Comparison of ENCODE assay signal across 8 cellular contexts in genomic region chr9:129173296-129174101, GRCh38. TPM values are rescaled to one million over a fixed set of nuclear protein-coding genes. Genes with fewer than 3 reads are reported as not detected.
DNase-seq lines count a peak whose midpoint lies in the region; ATAC-seq and TF ChIP-seq lines count a peak whose summit lies in the region.

No MANE protein-coding gene starts in this region.

- no TSS peak for BruUV-seq in HCT116 (replicated peaks; lab: Mats Ljungman, UMichigan)

- no peaks in the 10 kb centered on the region for H3K9me3 ChIP-seq in HCT116 (ENCODE audit: control insufficient read depth in 1 of 2, insufficient read depth in 1 of 2, low read depth in 1 of 2, low read length in 2 of 2)
- H3K9me3 ChIP-seq in iPS DF 6.9 (ENCODE audit: control insufficient read depth, insufficient read depth, low read length): no peaks in the 10 kb centered on the region

- H3K9ac ChIP-seq in HCT116 (ENCODE audit: low read length): peak overlapping the region; percentile 89

- intact Hi-C loops in HCT116 (cut with micrococcal nuclease) (loop anchor here (2.0 kb wide), 3 partner anchors 239 to 437 kb away; no protein-coding TSS in a partner anchor), activated B cell treated with CpG ODN at 0.5 μM for 24 hours (cut with micrococcal nuclease) (loop anchor here (1.0 to 10.0 kb wide), 7 partner anchors 209 to 451 kb away; no protein-coding TSS in a partner anchor)

- TF ChIP-seq RAD21 in HCT116 (IDR thresholded peaks at IDR 0.05; ENCODE audit: low read depth): no peak

- H3K27ac ChIP-seq in HCT116 (ENCODE audit: low read depth, low read length): peak overlapping the region; percentile 98
- H3K27ac ChIP-seq in iPS DF 6.9 (ENCODE audit: low read length): no peak overlapping the region

- RAD21 ChIA-PET in HCT116 (lab: Charles Lee; ENCODE audit: low non-redundant PET in 1 of 2, low total read pairs in 2 of 2, uncharacterized antibody in 2 of 2, unreplicated experiment in 2 of 2): interaction anchor here (1.2 to 1.5 kb wide), 3 partner anchors 11 to 34 kb away, joined by 3 to 7 read pairs (median 3); no protein-coding TSS in a partner anchor

- no peaks in the 10 kb centered on the region for H3K36me3 Mint-ChIP-seq in activated B cell treated with CpG ODN at 0.5 μM for 24 hours (ENCODE audit: low read depth)
- H3K36me3 Mint-ChIP-seq in stimulated activated effector memory CD8-positive, alpha-beta T cell treated with anti-CD3 and anti-CD28 coated beads, Interleukin-12 subunit alpha, Interleukin-12 subunit beta, amount 100 ng/mL, for 72 hours: peaks cover 12% of the 10 kb centered on the region

- peaks cover 13% of the 10 kb centered on the region for H3K27me3 Mint-ChIP-seq in activated B cell treated with CpG ODN at 0.5 μM for 24 hours

- H3K9me3 Mint-ChIP-seq in activated B cell treated with CpG ODN at 0.5 μM for 24 hours: no peaks in the 10 kb centered on the region
- no peaks in the 10 kb centered on the region for H3K9me3 Mint-ChIP-seq in stimulated activated effector memory CD8-positive, alpha-beta T cell treated with anti-CD3 and anti-CD28 coated beads, Interleukin-12 subunit alpha, Interleukin-12 subunit beta, amount 100 ng/mL, for 72 hours

- DNase-seq in HCT116 (ENCODE audit: low read depth, low spot score) (no peak), activated B cell treated with CpG ODN at 0.5 μM for 24 hours (no peak), iPS DF 6.9 (ENCODE audit: low read depth, low spot score) (no peak), middle frontal gyrus (ENCODE audit: extremely low spot score, low spot score) (no peak), UCSD-AML1 (lab: John Stamatoyannopoulos, UW; ENCODE audit: unreplicated experiment) (no peak)
- no peak for DNase-seq in stimulated activated effector memory CD8-positive, alpha-beta T cell treated with anti-CD3 and anti-CD28 coated beads, Interleukin-12 subunit alpha, Interleukin-12 subunit beta, amount 100 ng/mL, for 72 hours (ENCODE audit: low spot score in 2 of 2)

- peak overlapping the region; percentile 99 for H3K4me2 ChIP-seq in HCT116 (ENCODE audit: low read length)

- peaks cover 21% of the 10 kb centered on the region for H3K4me1 Mint-ChIP-seq in activated B cell treated with CpG ODN at 0.5 μM for 24 hours
- peaks cover 19% of the 10 kb centered on the region for H3K4me1 Mint-ChIP-seq in stimulated activated effector memory CD8-positive, alpha-beta T cell treated with anti-CD3 and anti-CD28 coated beads, Interleukin-12 subunit alpha, Interleukin-12 subunit beta, amount 100 ng/mL, for 72 hours

- H3K36me3 ChIP-seq in HCT116 (ENCODE audit: control insufficient read depth in 1 of 2, insufficient read depth in 2 of 2, low read length in 2 of 2) (0 out of 4 replicates have a peak, but pooled peaks cover 0 to 4% of the 10 kb centered on the region in 2 experiments), iPS DF 6.9 (ENCODE audit: control insufficient read depth, insufficient read depth, low read length) (no peaks in the 10 kb centered on the region)

- no peak overlapping the region for H2AFZ ChIP-seq in HCT116 (ENCODE audit: low read depth, low read length, poor library complexity, severe bottlenecking)

- no peaks in the 10 kb centered on the region for H3K27me3 ChIP-seq in HCT116 (ENCODE audit: insufficient read depth, low read length)
- peaks cover 20% of the 10 kb centered on the region; the same call in 1 of the 2 replicates for H3K27me3 ChIP-seq in iPS DF 6.9 (ENCODE audit: control insufficient read depth, insufficient read depth, low read length)

- H3K4me3 ChIP-seq in HCT116 (replicated peaks in 1 of 2; ENCODE audit: low read depth in 1 of 2, low read length in 2 of 2) (peak overlapping the region; percentile 79 to 92), iPS DF 6.9 (ENCODE audit: low read length) (peak overlapping the region; percentile 49; the same call in 1 of the 2 replicates)

- POLR2A ChIA-PET in HCT116 (lab: Charles Lee) (interaction anchor here (0.7 to 3.5 kb wide), 15 partner anchors 11 to 450 kb away, joined by 3 to 23 read pairs (median 5); no protein-coding TSS in a partner anchor), activated B cell treated with CpG ODN at 0.5 μM for 24 hours (lab: Charles Lee) (interaction anchor here (0.5 to 2.4 kb wide), 9 partner anchors 31 to 1866 kb away, joined by 3 to 20 read pairs (median 4); no protein-coding TSS in a partner anchor)

- H3K9me2 ChIP-seq in HCT116 (ENCODE audit: insufficient read depth): no peaks in the 10 kb centered on the region

- H4K20me1 ChIP-seq in HCT116 (ENCODE audit: insufficient read depth): no peaks in the 10 kb centered on the region

- CTCF ChIA-PET in HCT116 (lab: Charles Lee) (interaction anchor here (0.8 to 2.2 kb wide), 13 partner anchors 9 to 452 kb away, joined by 3 to 23 read pairs (median 5); partner anchors contain the start of gene NTMT1), activated B cell treated with CpG ODN at 0.5 μM for 24 hours (lab: Charles Lee) (interaction anchor here (0.6 to 4.9 kb wide), 19 partner anchors 9 to 503 kb away, joined by 3 to 84 read pairs (median 5); partner anchors contain the start of genes C9orf50 and NTMT1)

- no peak for TF ChIP-seq POLR2A in HCT116 (IDR thresholded peaks at IDR 0.05; ENCODE audit: borderline replicate concordance, extremely low read depth, insufficient read depth, insufficient read length)

- H3K79me2 ChIP-seq in HCT116 (ENCODE audit: insufficient read depth, low read length): peaks cover 18% of the 10 kb centered on the region

- TF ChIP-seq CTCF in HCT116 (IDR thresholded peaks at IDR 0.05 in 2 of 3, conservative IDR thresholded peaks at IDR 0.05 in 1 of 3; ENCODE audit: borderline replicate concordance in 1 of 3, insufficient read depth in 1 of 3, low read depth in 2 of 3, low read length in 2 of 3) (no peak), activated B cell treated with CpG ODN at 0.5 μM for 24 hours (IDR thresholded peaks at IDR 0.05) (no peak)

- peaks cover 55 to 81% of the 10 kb centered on the region in 2 experiments for H3K4me1 ChIP-seq in HCT116 (ENCODE audit: control insufficient read depth in 1 of 2, insufficient read depth in 2 of 2, low read length in 2 of 2)
- peaks cover 3% of the 10 kb centered on the region; the same call in 1 of the 2 replicates for H3K4me1 ChIP-seq in iPS DF 6.9 (ENCODE audit: control insufficient read depth, insufficient read depth, low read length)

- ATAC-seq in HCT116 (no peak), activated B cell treated with CpG ODN at 0.5 μM for 24 hours (ENCODE audit: low read depth) (no peak), GM18519 (IDR thresholded peaks at IDR 0.05; ENCODE audit: low FRiP score, unreplicated experiment) (no peak), HG03571 (IDR thresholded peaks at IDR 0.05; ENCODE audit: unreplicated experiment) (no peak)
- no peak for ATAC-seq in stimulated activated effector memory CD8-positive, alpha-beta T cell treated with anti-CD3 and anti-CD28 coated beads, Interleukin-12 subunit alpha, Interleukin-12 subunit beta, amount 100 ng/mL, for 72 hours

- no peak overlapping the region for H3K27ac Mint-ChIP-seq in activated B cell treated with CpG ODN at 0.5 μM for 24 hours
- H3K27ac Mint-ChIP-seq in stimulated activated effector memory CD8-positive, alpha-beta T cell treated with anti-CD3 and anti-CD28 coated beads, Interleukin-12 subunit alpha, Interleukin-12 subunit beta, amount 100 ng/mL, for 72 hours: peak overlapping the region; percentile 67

- no CpG with 5 or more reads among the region's 29 CpGs for WGBS in iPS DF 6.9 (ENCODE audit: insufficient coverage, insufficient read length)

- H3K4me3 Mint-ChIP-seq in activated B cell treated with CpG ODN at 0.5 μM for 24 hours: peak overlapping the region; percentile 61
- peak overlapping the region; percentile 83 for H3K4me3 Mint-ChIP-seq in stimulated activated effector memory CD8-positive, alpha-beta T cell treated with anti-CD3 and anti-CD28 coated beads, Interleukin-12 subunit alpha, Interleukin-12 subunit beta, amount 100 ng/mL, for 72 hours

TF ChIP-seq in HCT116, 20 proteins besides CTCF, POLR2A, EP300 and RAD21:
- TF ChIP-seq FOSL1 (IDR thresholded peaks at IDR 0.05; ENCODE audit: low read depth) (no peak), ZFX (IDR thresholded peaks at IDR 0.05) (no peak)

RNA-seq across cellular contexts. Expression of gene IER5L, which starts 4.6 kb away (rescaled TPM):
- 195 TPM for total RNA-seq in HCT116 (2021; ENCODE audit: unreplicated experiment)
- 89.2 and 104 TPM in 2 replicates for polyA plus RNA-seq in HCT116 (2012)
- total RNA-seq in activated B cell treated with CpG ODN at 0.5 μM for 24 hours: 1.9 and 2.1 TPM in 2 replicates

Comparison
In these comparisons a context has a peak if more than half of its experiments do, and no peak if none do; other contexts are left out.
1. RNA of gene IER5L, which starts 4.6 kb away (total RNA-seq): 195 TPM in HCT116 (single experiment); 1.9 to 2.1 TPM in activated B cell treated with CpG ODN at 0.5 μM for 24 hours; every median in the first group is over 10 times any median in the second.